ENCODE assay signal across 12 cellular contexts in the genomic region with DNA sequence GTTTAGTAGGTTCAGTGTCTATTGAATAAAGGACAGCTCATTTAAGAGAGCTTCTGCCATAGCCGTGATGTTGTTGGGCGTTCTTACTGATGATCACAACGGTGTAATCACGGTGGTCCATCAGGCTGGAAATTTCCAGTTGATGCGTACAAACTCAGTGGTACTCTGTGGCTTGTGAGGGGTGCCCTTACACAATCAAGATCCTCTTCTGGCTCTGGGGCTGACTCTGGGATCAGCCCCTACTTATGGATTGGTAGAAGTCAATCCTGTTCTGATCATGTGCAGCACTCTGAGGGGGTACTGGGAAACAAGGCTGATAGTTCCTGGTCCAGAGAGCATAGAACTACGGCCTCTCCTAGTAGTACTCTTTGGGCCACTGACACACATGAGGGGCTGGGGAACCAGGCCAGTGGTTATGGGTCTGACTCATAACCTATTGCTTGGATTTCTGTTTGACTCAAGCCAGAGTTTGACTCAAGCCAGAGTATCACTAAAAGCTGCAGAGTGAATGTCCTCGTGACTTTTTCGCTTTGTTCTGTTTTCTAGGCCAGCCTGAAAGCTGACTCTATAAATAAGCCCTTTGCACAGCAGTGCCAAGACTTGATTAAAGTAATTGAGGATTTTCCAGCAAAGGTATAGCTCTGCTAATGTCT. TPM values are rescaled to one million over a fixed set of nuclear protein-coding genes. Genes with fewer than 3 reads are reported as not detected.
DNase-seq lines count a peak whose midpoint lies in the region; ATAC-seq and TF ChIP-seq lines count a peak whose summit lies in the region.
"Not testable (repeated sequence)": the region's sequence is repeated elsewhere in the genome, so short reads cannot be mapped to it uniquely, and the experiment has no call there.
"Had no signal": no experiment of that assay in that cellular context is flagged by ENCODE, and none has a peak within 500 bp of the region (broad histone marks: within the 10 kb centered on the region; RNA-seq: fewer than 3 reads in every experiment).

No MANE protein-coding gene starts in this region.

- not testable (repeated sequence) for H3K4me3 Mint-ChIP-seq in HFFc6; activated T-cell treated with anti-CD3 and anti-CD28 coated beads, Interleukin-2, amount 50 U/mL, for 4 hours

- not testable (repeated sequence) for H3K27me3 Mint-ChIP-seq in HFFc6 (ENCODE audit: insufficient read depth); activated T-cell treated with anti-CD3 and anti-CD28 coated beads, Interleukin-2, amount 50 U/mL, for 4 hours (ENCODE audit: low read depth)

- H3K27me3 ChIP-seq in MG63 = not testable (repeated sequence)

- peak overlapping the region; percentile 76 for H3K27ac Mint-ChIP-seq in HFFc6

- not testable (repeated sequence) for H3K36me3 Mint-ChIP-seq in HFFc6 (ENCODE audit: low read depth)
- H3K36me3 Mint-ChIP-seq in activated T-cell treated with anti-CD3 and anti-CD28 coated beads, Interleukin-2, amount 50 U/mL, for 4 hours (ENCODE audit: insufficient read depth) = peaks cover 18% of the 10 kb centered on the region

- H3K36me3 ChIP-seq in MG63 = not testable (repeated sequence)

- ATAC-seq in GM19351 (IDR thresholded peaks at IDR 0.05; ENCODE audit: unreplicated experiment) (peak; percentile 96), HG03103 (IDR thresholded peaks at IDR 0.05; ENCODE audit: low read depth, unreplicated experiment) (peak; percentile 93)
- ATAC-seq in activated T-cell treated with anti-CD3 and anti-CD28 coated beads, Interleukin-2, amount 50 U/mL, for 4 hours = peak; percentile 72 to 80

- not testable (repeated sequence) for TF ChIP-seq CTCF in HFFc6 (IDR thresholded peaks at IDR 0.05); fibroblast of pulmonary artery (IDR thresholded peaks at IDR 0.05; ENCODE audit: low read length, missing control alignments); retinal pigment epithelial cell (conservative IDR thresholded peaks at IDR 0.05; ENCODE audit: low read depth, low read length)

- not testable (repeated sequence) for H3K9me3 ChIP-seq in MG63

- not testable (repeated sequence) for H3K9me3 Mint-ChIP-seq in HFFc6; activated T-cell treated with anti-CD3 and anti-CD28 coated beads, Interleukin-2, amount 50 U/mL, for 4 hours

- DNase-seq in ELR (ENCODE audit: low read depth) (peak; percentile 75), HFFc6 (peak; percentile 63), MG63 (peak; percentile 70), fibroblast of pulmonary artery (ENCODE audit: low read depth) (peak; percentile 29), retinal pigment epithelial cell (ENCODE audit: low read depth) (peak; percentile 55)
- not testable (repeated sequence) for DNase-seq in activated T-cell treated with anti-CD3 and anti-CD28 coated beads, Interleukin-2, amount 50 U/mL, for 4 hours

- peaks cover 29% of the 10 kb centered on the region for H3K4me1 Mint-ChIP-seq in HFFc6 (ENCODE audit: low read depth)
- H3K4me1 Mint-ChIP-seq in activated T-cell treated with anti-CD3 and anti-CD28 coated beads, Interleukin-2, amount 50 U/mL, for 4 hours (ENCODE audit: low read depth) = peaks cover 10% of the 10 kb centered on the region

- H3K4me3 ChIP-seq in MG63; fibroblast of pulmonary artery (replicated peaks; ENCODE audit: low read depth, low read length); retinal pigment epithelial cell (ENCODE audit: low read length): not testable (repeated sequence)

RNA-seq across cellular contexts. Expression of gene MZT2A, which starts 6.2 kb away (rescaled TPM):
- 100 to 1,000 TPM in 1 of 6 experiments, 10 to 100 TPM in 5; 82.2 to 109 (median 95.8) TPM for total RNA-seq in HFFc6 (2021; fragmentation: NEBNext Ultra II Directional; extraction: Animal tissue kit (Norgen Biotek cat#: 25700))
- 149 and 245 TPM in 2 replicates for total RNA-seq in MG63 (2014; rRNA removed; shearing (Covaris generic); ENCODE audit: low replicate concordance)
- 100 to 1,000 TPM in 2 of 3 donors, 10 to 100 TPM in 1; 54.5 to 166 (median 115) TPM for total RNA-seq in activated T-cell treated with anti-CD3 and anti-CD28 coated beads, Interleukin-2, amount 50 U/mL, for 4 hours

RNA-seq across cellular contexts. Expression of gene TUBA3D, which starts 22.5 kb away (rescaled TPM):
- total RNA-seq in HFFc6 (2021; fragmentation: NEBNext Ultra II Directional; extraction: Animal tissue kit (Norgen Biotek cat#: 25700)) = not detected
- not detected in 2 replicates for total RNA-seq in MG63 (2014; rRNA removed; shearing (Covaris generic); ENCODE audit: low replicate concordance)
- not detected for total RNA-seq in activated T-cell treated with anti-CD3 and anti-CD28 coated beads, Interleukin-2, amount 50 U/mL, for 4 hours
- total RNA-seq: activated CD8-positive, alpha-beta memory T cell treated with anti-CD3 and anti-CD28 coated beads for 36 hours; B cell; pulmonary artery endothelial cell; T-helper 2 cell treated with Interferon-gamma antibody and Interleukin-4, amounts not matched to agents 100 ng/mL and 5 ng/mL, for 36 hours had no signal

RNA-seq across cellular contexts. Expression of gene CCDC74A, which starts 29.2 kb away (rescaled TPM):
- 1 to 10 TPM; 5.6 to 8.2 (median 7.3) TPM for total RNA-seq in HFFc6 (2021; fragmentation: NEBNext Ultra II Directional; extraction: Animal tissue kit (Norgen Biotek cat#: 25700))
- 2.7 and 6.5 TPM in 2 replicates for total RNA-seq in MG63 (2014; rRNA removed; shearing (Covaris generic); ENCODE audit: low replicate concordance)
- total RNA-seq in activated T-cell treated with anti-CD3 and anti-CD28 coated beads, Interleukin-2, amount 50 U/mL, for 4 hours = 1 to 10 TPM in 2 of 3 donors, under 1 TPM in 1; 0.90 to 1.2 (median 1.0) TPM
